Comparison of ENCODE assay signal across 1 cellular context in the genomic region with DNA sequence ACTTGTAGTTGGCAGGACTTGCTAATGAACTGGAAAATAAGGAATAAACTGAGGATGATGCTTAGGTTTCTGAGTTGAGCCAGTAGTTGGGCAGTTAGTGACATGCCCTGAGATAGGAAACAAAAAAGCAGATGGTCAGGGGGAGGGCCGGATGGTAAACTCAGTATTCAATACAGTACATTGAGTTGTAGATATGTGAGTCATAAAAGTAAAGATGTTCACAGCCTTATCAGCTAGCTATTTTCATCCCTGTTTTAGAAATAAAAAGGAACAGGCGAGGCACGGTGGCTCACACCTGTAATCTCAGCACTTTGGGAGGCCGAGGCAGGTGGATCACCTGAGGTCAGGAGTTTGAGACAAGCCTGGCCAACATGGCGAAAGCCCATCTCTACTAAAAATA.
TF ChIP-seq lines count a peak whose summit lies in the region.

No MANE protein-coding gene starts in this region.

TF ChIP-seq in K562, 482 proteins besides CTCF, POLR2A, EP300 and RAD21 (continued from another document and continues in another):
- TF ChIP-seq, protein P1, sequence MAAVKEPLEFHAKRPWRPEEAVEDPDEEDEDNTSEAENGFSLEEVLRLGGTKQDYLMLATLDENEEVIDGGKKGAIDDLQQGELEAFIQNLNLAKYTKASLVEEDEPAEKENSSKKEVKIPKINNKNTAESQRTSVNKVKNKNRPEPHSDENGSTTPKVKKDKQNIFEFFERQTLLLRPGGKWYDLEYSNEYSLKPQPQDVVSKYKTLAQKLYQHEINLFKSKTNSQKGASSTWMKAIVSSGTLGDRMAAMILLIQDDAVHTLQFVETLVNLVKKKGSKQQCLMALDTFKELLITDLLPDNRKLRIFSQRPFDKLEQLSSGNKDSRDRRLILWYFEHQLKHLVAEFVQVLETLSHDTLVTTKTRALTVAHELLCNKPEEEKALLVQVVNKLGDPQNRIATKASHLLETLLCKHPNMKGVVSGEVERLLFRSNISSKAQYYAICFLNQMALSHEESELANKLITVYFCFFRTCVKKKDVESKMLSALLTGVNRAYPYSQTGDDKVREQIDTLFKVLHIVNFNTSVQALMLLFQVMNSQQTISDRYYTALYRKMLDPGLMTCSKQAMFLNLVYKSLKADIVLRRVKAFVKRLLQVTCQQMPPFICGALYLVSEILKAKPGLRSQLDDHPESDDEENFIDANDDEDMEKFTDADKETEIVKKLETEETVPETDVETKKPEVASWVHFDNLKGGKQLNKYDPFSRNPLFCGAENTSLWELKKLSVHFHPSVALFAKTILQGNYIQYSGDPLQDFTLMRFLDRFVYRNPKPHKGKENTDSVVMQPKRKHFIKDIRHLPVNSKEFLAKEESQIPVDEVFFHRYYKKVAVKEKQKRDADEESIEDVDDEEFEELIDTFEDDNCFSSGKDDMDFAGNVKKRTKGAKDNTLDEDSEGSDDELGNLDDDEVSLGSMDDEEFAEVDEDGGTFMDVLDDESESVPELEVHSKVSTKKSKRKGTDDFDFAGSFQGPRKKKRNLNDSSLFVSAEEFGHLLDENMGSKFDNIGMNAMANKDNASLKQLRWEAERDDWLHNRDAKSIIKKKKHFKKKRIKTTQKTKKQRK (IDR thresholded peaks at IDR 0.05; ENCODE audit: borderline replicate concordance, low read depth, low read length), result no peak
- TF ChIP-seq NEUROD1 (IDR thresholded peaks at IDR 0.05; ENCODE audit: borderline replicate concordance, low read depth, low read length, partially characterized antibody) (peak; percentile 49), ZSCAN32 (CRISPR knock-in tag; IDR thresholded peaks at IDR 0.05) (no peak), BRD9 (IDR thresholded peaks at IDR 0.05; ENCODE audit: low read depth, partially characterized antibody) (no peak), PHB (CRISPR knock-in tag; IDR thresholded peaks at IDR 0.05) (no peak), POLR3A (IDR thresholded peaks at IDR 0.05; ENCODE audit: borderline replicate concordance, extremely low read depth, insufficient read depth, insufficient read length) (no peak), TBL1XR1 (IDR thresholded peaks at IDR 0.05; ENCODE audit: low read length in 2 of 2) (peak in 1 of 2 experiments; percentile 50; a peak in 1 of 4 replicates), PML (IDR thresholded peaks at IDR 0.05; ENCODE audit: low read length) (peak; percentile 65), POLR2AphosphoS5 (IDR thresholded peaks at IDR 0.05; ENCODE audit: control insufficient read depth, insufficient read depth, low read depth, low read length) (no peak), SMARCE1 (IDR thresholded peaks at IDR 0.05) (peak; percentile 93), TGIF2 (CRISPR knock-in tag; IDR thresholded peaks at IDR 0.05) (no peak), RUNX1 (IDR thresholded peaks at IDR 0.05; ENCODE audit: low read depth) (no peak), NFIX (CRISPR knock-in tag; IDR thresholded peaks at IDR 0.05; ENCODE audit: low read depth) (no peak), ZNF589 (CRISPR knock-in tag; IDR thresholded peaks at IDR 0.05; ENCODE audit: low read depth) (peak; percentile 51; the same call in 1 of the 2 replicates), ZNF431 (CRISPR knock-in tag; IDR thresholded peaks at IDR 0.05) (no peak), ZNF707 (CRISPR knock-in tag; conservative IDR thresholded peaks at IDR 0.05) (no peak), CCNT2 (IDR thresholded peaks at IDR 0.05; ENCODE audit: borderline replicate concordance, extremely low read depth, insufficient read length, low read depth, low read length) (no peak), BRCA1 (IDR thresholded peaks at IDR 0.05) (no peak), BRCA1 (CRISPR knock-in tag; IDR thresholded peaks at IDR 0.05) (no peak), DACH1 (IDR thresholded peaks at IDR 0.05; ENCODE audit: partially characterized antibody) (no peak), KLF1 (tag; IDR thresholded peaks at IDR 0.05) (no peak), SREBF2 (CRISPR knock-in tag; IDR thresholded peaks at IDR 0.05) (no peak), HNRNPL (IDR thresholded peaks at IDR 0.05; ENCODE audit: low read depth, low read length) (no peak), MECOM (CRISPR knock-in tag; IDR thresholded peaks at IDR 0.05) (no peak)
- TF ChIP-seq, protein P2, sequence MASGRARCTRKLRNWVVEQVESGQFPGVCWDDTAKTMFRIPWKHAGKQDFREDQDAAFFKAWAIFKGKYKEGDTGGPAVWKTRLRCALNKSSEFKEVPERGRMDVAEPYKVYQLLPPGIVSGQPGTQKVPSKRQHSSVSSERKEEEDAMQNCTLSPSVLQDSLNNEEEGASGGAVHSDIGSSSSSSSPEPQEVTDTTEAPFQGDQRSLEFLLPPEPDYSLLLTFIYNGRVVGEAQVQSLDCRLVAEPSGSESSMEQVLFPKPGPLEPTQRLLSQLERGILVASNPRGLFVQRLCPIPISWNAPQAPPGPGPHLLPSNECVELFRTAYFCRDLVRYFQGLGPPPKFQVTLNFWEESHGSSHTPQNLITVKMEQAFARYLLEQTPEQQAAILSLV (tag; IDR thresholded peaks at IDR 0.05), result no peak
- TF ChIP-seq, protein P3, sequence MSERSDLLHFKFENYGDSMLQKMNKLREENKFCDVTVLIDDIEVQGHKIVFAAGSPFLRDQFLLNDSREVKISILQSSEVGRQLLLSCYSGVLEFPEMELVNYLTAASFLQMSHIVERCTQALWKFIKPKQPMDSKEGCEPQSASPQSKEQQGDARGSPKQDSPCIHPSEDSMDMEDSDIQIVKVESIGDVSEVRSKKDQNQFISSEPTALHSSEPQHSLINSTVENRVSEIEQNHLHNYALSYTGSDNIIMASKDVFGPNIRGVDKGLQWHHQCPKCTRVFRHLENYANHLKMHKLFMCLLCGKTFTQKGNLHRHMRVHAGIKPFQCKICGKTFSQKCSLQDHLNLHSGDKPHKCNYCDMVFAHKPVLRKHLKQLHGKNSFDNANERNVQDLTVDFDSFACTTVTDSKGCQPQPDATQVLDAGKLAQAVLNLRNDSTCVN (CRISPR knock-in tag; IDR thresholded peaks at IDR 0.05), result no peak
- TF ChIP-seq, protein P4, sequence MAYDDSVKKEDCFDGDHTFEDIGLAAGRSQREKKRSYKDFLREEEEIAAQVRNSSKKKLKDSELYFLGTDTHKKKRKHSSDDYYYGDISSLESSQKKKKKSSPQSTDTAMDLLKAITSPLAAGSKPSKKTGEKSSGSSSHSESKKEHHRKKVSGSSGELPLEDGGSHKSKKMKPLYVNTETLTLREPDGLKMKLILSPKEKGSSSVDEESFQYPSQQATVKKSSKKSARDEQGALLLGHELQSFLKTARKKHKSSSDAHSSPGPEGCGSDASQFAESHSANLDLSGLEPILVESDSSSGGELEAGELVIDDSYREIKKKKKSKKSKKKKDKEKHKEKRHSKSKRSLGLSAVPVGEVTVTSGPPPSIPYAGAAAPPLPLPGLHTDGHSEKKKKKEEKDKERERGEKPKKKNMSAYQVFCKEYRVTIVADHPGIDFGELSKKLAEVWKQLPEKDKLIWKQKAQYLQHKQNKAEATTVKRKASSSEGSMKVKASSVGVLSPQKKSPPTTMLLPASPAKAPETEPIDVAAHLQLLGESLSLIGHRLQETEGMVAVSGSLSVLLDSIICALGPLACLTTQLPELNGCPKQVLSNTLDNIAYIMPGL (CRISPR knock-in tag; IDR thresholded peaks at IDR 0.05), result no peak
- TF ChIP-seq, protein P5, sequence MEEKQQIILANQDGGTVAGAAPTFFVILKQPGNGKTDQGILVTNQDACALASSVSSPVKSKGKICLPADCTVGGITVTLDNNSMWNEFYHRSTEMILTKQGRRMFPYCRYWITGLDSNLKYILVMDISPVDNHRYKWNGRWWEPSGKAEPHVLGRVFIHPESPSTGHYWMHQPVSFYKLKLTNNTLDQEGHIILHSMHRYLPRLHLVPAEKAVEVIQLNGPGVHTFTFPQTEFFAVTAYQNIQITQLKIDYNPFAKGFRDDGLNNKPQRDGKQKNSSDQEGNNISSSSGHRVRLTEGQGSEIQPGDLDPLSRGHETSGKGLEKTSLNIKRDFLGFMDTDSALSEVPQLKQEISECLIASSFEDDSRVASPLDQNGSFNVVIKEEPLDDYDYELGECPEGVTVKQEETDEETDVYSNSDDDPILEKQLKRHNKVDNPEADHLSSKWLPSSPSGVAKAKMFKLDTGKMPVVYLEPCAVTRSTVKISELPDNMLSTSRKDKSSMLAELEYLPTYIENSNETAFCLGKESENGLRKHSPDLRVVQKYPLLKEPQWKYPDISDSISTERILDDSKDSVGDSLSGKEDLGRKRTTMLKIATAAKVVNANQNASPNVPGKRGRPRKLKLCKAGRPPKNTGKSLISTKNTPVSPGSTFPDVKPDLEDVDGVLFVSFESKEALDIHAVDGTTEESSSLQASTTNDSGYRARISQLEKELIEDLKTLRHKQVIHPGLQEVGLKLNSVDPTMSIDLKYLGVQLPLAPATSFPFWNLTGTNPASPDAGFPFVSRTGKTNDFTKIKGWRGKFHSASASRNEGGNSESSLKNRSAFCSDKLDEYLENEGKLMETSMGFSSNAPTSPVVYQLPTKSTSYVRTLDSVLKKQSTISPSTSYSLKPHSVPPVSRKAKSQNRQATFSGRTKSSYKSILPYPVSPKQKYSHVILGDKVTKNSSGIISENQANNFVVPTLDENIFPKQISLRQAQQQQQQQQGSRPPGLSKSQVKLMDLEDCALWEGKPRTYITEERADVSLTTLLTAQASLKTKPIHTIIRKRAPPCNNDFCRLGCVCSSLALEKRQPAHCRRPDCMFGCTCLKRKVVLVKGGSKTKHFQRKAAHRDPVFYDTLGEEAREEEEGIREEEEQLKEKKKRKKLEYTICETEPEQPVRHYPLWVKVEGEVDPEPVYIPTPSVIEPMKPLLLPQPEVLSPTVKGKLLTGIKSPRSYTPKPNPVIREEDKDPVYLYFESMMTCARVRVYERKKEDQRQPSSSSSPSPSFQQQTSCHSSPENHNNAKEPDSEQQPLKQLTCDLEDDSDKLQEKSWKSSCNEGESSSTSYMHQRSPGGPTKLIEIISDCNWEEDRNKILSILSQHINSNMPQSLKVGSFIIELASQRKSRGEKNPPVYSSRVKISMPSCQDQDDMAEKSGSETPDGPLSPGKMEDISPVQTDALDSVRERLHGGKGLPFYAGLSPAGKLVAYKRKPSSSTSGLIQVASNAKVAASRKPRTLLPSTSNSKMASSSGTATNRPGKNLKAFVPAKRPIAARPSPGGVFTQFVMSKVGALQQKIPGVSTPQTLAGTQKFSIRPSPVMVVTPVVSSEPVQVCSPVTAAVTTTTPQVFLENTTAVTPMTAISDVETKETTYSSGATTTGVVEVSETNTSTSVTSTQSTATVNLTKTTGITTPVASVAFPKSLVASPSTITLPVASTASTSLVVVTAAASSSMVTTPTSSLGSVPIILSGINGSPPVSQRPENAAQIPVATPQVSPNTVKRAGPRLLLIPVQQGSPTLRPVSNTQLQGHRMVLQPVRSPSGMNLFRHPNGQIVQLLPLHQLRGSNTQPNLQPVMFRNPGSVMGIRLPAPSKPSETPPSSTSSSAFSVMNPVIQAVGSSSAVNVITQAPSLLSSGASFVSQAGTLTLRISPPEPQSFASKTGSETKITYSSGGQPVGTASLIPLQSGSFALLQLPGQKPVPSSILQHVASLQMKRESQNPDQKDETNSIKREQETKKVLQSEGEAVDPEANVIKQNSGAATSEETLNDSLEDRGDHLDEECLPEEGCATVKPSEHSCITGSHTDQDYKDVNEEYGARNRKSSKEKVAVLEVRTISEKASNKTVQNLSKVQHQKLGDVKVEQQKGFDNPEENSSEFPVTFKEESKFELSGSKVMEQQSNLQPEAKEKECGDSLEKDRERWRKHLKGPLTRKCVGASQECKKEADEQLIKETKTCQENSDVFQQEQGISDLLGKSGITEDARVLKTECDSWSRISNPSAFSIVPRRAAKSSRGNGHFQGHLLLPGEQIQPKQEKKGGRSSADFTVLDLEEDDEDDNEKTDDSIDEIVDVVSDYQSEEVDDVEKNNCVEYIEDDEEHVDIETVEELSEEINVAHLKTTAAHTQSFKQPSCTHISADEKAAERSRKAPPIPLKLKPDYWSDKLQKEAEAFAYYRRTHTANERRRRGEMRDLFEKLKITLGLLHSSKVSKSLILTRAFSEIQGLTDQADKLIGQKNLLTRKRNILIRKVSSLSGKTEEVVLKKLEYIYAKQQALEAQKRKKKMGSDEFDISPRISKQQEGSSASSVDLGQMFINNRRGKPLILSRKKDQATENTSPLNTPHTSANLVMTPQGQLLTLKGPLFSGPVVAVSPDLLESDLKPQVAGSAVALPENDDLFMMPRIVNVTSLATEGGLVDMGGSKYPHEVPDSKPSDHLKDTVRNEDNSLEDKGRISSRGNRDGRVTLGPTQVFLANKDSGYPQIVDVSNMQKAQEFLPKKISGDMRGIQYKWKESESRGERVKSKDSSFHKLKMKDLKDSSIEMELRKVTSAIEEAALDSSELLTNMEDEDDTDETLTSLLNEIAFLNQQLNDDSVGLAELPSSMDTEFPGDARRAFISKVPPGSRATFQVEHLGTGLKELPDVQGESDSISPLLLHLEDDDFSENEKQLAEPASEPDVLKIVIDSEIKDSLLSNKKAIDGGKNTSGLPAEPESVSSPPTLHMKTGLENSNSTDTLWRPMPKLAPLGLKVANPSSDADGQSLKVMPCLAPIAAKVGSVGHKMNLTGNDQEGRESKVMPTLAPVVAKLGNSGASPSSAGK (IDR thresholded peaks at IDR 0.05), result no peak
- TF ChIP-seq, protein P6, sequence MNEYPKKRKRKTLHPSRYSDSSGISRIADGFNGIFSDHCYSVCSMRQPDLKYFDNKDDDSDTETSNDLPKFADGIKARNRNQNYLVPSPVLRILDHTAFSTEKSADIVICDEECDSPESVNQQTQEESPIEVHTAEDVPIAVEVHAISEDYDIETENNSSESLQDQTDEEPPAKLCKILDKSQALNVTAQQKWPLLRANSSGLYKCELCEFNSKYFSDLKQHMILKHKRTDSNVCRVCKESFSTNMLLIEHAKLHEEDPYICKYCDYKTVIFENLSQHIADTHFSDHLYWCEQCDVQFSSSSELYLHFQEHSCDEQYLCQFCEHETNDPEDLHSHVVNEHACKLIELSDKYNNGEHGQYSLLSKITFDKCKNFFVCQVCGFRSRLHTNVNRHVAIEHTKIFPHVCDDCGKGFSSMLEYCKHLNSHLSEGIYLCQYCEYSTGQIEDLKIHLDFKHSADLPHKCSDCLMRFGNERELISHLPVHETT (CRISPR knock-in tag; conservative IDR thresholded peaks at IDR 0.05 in 1 of 2, IDR thresholded peaks at IDR 0.05 in 1 of 2), result no peak
- TF ChIP-seq, protein P7, sequence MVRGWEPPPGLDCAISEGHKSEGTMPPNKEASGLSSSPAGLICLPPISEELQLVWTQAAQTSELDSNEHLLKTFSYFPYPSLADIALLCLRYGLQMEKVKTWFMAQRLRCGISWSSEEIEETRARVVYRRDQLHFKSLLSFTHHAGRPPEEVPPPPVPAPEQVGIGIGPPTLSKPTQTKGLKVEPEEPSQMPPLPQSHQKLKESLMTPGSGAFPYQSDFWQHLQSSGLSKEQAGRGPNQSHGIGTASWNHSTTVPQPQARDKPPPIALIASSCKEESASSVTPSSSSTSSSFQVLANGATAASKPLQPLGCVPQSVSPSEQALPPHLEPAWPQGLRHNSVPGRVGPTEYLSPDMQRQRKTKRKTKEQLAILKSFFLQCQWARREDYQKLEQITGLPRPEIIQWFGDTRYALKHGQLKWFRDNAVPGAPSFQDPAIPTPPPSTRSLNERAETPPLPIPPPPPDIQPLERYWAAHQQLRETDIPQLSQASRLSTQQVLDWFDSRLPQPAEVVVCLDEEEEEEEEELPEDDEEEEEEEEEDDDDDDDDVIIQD (CRISPR knock-in tag; IDR thresholded peaks at IDR 0.05), result no peak
- TF ChIP-seq, protein P8, sequence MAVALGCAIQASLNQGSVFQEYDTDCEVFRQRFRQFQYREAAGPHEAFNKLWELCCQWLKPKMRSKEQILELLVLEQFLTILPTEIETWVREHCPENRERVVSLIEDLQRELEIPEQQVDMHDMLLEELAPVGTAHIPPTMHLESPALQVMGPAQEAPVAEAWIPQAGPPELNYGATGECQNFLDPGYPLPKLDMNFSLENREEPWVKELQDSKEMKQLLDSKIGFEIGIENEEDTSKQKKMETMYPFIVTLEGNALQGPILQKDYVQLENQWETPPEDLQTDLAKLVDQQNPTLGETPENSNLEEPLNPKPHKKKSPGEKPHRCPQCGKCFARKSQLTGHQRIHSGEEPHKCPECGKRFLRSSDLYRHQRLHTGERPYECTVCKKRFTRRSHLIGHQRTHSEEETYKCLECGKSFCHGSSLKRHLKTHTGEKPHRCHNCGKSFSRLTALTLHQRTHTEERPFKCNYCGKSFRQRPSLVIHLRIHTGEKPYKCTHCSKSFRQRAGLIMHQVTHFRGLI (CRISPR knock-in tag; IDR thresholded peaks at IDR 0.05), result no peak
